ENCODE assay signal across 8 cellular contexts in the genomic region with DNA sequence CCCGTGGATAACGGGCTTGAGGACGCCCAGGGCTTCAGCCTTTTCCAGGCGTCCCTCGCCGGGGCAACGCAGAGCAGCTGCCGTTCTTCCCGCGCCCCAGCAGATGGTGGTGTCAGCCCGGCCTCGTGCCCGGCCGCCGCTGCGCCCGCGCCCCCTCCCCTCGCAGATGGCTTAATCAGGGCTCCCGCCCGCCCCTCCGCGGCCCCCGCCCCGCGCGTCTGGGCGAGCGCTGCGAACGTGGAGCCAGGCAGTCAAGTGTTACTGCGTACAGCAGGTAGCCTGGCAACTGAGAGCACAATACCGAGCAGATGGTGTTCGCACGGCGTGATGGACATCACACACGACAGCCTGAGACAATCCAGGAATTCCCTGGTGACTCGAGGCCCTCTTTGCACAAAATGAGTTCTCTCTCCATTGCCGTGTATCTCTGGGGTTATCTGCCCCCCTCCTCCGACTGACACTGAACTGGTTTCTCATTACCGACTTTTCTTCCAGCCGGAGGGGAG.
DNase-seq lines count a peak whose midpoint lies in the region; ATAC-seq and TF ChIP-seq lines count a peak whose summit lies in the region.

No MANE protein-coding gene starts in this region.

- H3K4me1 Mint-ChIP-seq in activated T-cell treated with anti-CD3 and anti-CD28 coated beads, Interleukin-2, amount 50 U/mL, for 4 hours (ENCODE audit: low read depth), result peaks cover 9% of the 10 kb centered on the region

- H3K4me3 ChIP-seq in esophagus muscularis mucosa, result peak overlapping the region; percentile 57 to 66 (median 60)
- no peak overlapping the region for H3K4me3 ChIP-seq in mucosa of descending colon

- H3K36me3 ChIP-seq in esophagus muscularis mucosa, result no peaks in the 10 kb centered on the region
- H3K36me3 ChIP-seq in mucosa of descending colon (ENCODE audit: low read depth), result no peaks in the 10 kb centered on the region

- H3K27ac ChIP-seq in esophagus muscularis mucosa (replicated peaks in 1 of 4), result peak overlapping the region; percentile 90 to 91 (median 90)

- peak overlapping the region; percentile 66 for H3K4me3 Mint-ChIP-seq in activated T-cell treated with anti-CD3 and anti-CD28 coated beads, Interleukin-2, amount 50 U/mL, for 4 hours

- TF ChIP-seq EP300 in esophagus muscularis mucosa (IDR thresholded peaks at IDR 0.05), result no peak

- whole genome bisulfite sequencing in esophagus muscularis mucosa, result under 1% methylated on average over 23 of the region's 42 CpGs

- DNase-seq in A172 (ENCODE audit: low spot score) (peak; percentile 25), HT-29 (ENCODE audit: low spot score) (peak; percentile 48), NOMO-1 treated with dmso at 0.1 percent for 144 hours (lab: John Stamatoyannopoulos, UW; ENCODE audit: unreplicated experiment) (peak; percentile 62), esophagus muscularis mucosa (ENCODE audit: extremely low spot score) (peak; percentile 95), mucosa of descending colon (peak; percentile 63 to 83 (median 77))
- DNase-seq in activated T-cell treated with anti-CD3 and anti-CD28 coated beads, Interleukin-2, amount 50 U/mL, for 4 hours, result peak; percentile 54
- DNase-seq in stimulated activated CD8-positive, alpha-beta memory T cell treated with anti-CD3 and anti-CD28 coated beads, Interleukin-4, amount 100 ng/mL, for 4 hours (ENCODE audit: low read depth in 2 of 2, low spot score in 1 of 2), result peak; percentile 3 to 12

- no peaks in the 10 kb centered on the region for H3K9me3 ChIP-seq in esophagus muscularis mucosa
- no peaks in the 10 kb centered on the region for H3K9me3 ChIP-seq in mucosa of descending colon

- H3K27me3 Mint-ChIP-seq in activated T-cell treated with anti-CD3 and anti-CD28 coated beads, Interleukin-2, amount 50 U/mL, for 4 hours (ENCODE audit: low read depth), result peaks cover 35% of the 10 kb centered on the region

- H3K36me3 Mint-ChIP-seq in activated T-cell treated with anti-CD3 and anti-CD28 coated beads, Interleukin-2, amount 50 U/mL, for 4 hours (ENCODE audit: insufficient read depth), result no peaks in the 10 kb centered on the region

- TF ChIP-seq CTCF in esophagus muscularis mucosa (IDR thresholded peaks at IDR 0.05) (peak; percentile 86 to 97 (median 92)), mucosa of descending colon (IDR thresholded peaks at IDR 0.05) (peak; percentile 25)

- TF ChIP-seq POLR2A in esophagus muscularis mucosa (IDR thresholded peaks at IDR 0.05; ENCODE audit: low read depth), result no peak

- intact Hi-C loops in esophagus muscularis mucosa (cut with DNase I), result loop anchor here (1.0 to 10.0 kb wide), 6 partner anchors 68 to 590 kb away; partner anchors contain the start of gene MGST2
- intact Hi-C loops in mucosa of descending colon (cut with DNase I, micrococcal nuclease), result loop anchor here in 1 of 2 donors (5.0 kb wide), 1 partner anchor 517 kb away; no protein-coding TSS in a partner anchor

- H3K4me1 ChIP-seq in esophagus muscularis mucosa, result peaks cover 20 to 36% (median 32%) of the 10 kb centered on the region in 4 donors
- H3K4me1 ChIP-seq in mucosa of descending colon (ENCODE audit: low read depth), result peaks cover 10% of the 10 kb centered on the region

- H3K9me3 Mint-ChIP-seq in activated T-cell treated with anti-CD3 and anti-CD28 coated beads, Interleukin-2, amount 50 U/mL, for 4 hours, result no peaks in the 10 kb centered on the region

- H3K27me3 ChIP-seq in esophagus muscularis mucosa, result no peaks in the 10 kb centered on the region

- ATAC-seq in GM18870 (IDR thresholded peaks at IDR 0.05; ENCODE audit: unreplicated experiment) (peak; percentile 50), mucosa of descending colon (peak; percentile 92)
- ATAC-seq in activated T-cell treated with anti-CD3 and anti-CD28 coated beads, Interleukin-2, amount 50 U/mL, for 4 hours, result peak; percentile 83 to 88

Comparison
In these comparisons a context has a peak if more than half of its experiments do, and no peak if none do; other contexts are left out.
1. DNase-seq: peak in every context shown above with its lines; median percentile 95 in esophagus muscularis mucosa; 77 in mucosa of descending colon; 62 in NOMO-1 treated with dmso at 0.1 percent for 144 hours; 54 in activated T-cell treated with anti-CD3 and anti-CD28 coated beads, Interleukin-2, amount 50 U/mL, for 4 hours; 48 in HT-29; 25 in A172; 8 in stimulated activated CD8-positive, alpha-beta memory T cell treated with anti-CD3 and anti-CD28 coated beads, Interleukin-4, amount 100 ng/mL, for 4 hours.